26 cellular contexts compared by ENCODE assay signal in the genomic region with DNA sequence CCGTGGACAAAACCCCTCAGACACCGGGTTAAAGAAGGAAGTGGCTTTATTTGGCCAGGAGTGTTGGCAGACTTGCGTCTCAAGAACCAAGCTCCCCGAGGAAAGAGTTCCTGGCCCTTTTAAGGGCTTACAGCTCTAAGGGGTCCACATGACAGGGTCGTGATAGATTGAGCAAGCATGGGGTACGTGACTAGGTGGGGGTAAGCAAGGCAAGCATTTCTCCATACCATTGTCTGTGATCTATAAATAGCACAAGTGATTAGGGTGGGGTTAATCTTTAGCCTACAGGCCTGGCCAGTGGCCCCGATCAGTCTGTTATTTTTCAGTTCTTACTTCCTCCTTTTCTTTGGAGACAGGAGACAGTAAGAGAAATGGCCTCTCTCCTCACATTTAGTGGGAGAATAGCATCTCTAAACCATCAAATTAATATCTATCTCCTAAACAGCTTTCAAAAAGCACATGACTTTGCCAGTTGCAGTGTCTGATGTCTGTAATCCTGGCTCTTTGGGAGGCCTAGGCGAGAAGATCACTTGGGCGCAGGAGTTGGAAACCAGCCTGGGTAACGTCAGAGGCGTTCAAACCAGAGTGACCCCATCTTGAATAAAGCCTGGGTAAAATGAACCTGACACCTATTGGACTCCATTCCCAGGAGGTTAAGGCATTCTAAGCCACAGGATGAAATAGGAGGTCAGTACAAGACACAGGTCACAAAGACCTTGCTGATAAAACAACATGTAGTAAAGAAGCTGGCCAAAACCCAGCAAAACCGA. TPM values are rescaled to one million over a fixed set of nuclear protein-coding genes. Genes with fewer than 3 reads are reported as not detected.
A peak's percentile ranks its signal among the peaks of the same experiment; 100 is the strongest.
DNase-seq lines count a peak whose midpoint lies in the region; ATAC-seq and TF ChIP-seq lines count a peak whose summit lies in the region.
"Had no signal": no experiment of that assay in that cellular context is flagged by ENCODE, and none has a peak within 500 bp of the region (broad histone marks: within the 10 kb centered on the region; RNA-seq: fewer than 3 reads in every experiment).

No MANE protein-coding gene starts in this region.

- in situ Hi-C loops in GM13976 (cut with MboI; ENCODE audit: low sequenced_read_pairs, unreplicated experiment): no loop called here

- ATAC-seq in HG03139 (IDR thresholded peaks at IDR 0.05; ENCODE audit: unreplicated experiment): no peak
- ATAC-seq: activated CD8-positive, alpha-beta memory T cell treated with anti-CD3 and anti-CD28 coated beads, Interleukin-2, amount 10 ng/mL, durations not matched to agents 7 days and 5 days; HCT116; stimulated activated naive B cell treated with anti-CD40 and anti-IgM and Interleukin-4, amounts not matched to agents 10 μg/mL and 1 μg/mL and 100 μg/mL, for 72 hours had no signal

- DNase-seq in HT-29 (ENCODE audit: low spot score) (peak; percentile 48), OCI-M1 (lab: John Stamatoyannopoulos, UW) (peak; percentile 76), glomerular visceral epithelial cell (ENCODE audit: extremely low spot score) (peak; percentile 70), mucosa of gallbladder (ENCODE audit: low spot score) (peak; percentile 70), GM13976 (ENCODE audit: low spot score) (no peak), HPDE6-E6E7 (ENCODE audit: extremely low spot score) (no peak), NCI-H2081 treated with DMSO at 0.1 percent for 48 hours (lab: John Stamatoyannopoulos, UW) (no peak)
- DNase-seq: activated B cell treated with CpG ODN at 0.5 μM for 24 hours; activated CD4-positive, alpha-beta T cell treated with anti-CD3 and anti-CD28 coated beads, Interleukin-2, amount 50 U/mL, for 1 hour; activated CD8-positive, alpha-beta memory T cell treated with anti-CD3 and anti-CD28 coated beads, Interleukin-2, amount 10 ng/mL, durations not matched to agents 7 days and 5 days; activated naive CD4-positive, alpha-beta T cell treated with Interleukin-2 at 50 U/mL for 16 hours; activated T-cell treated with anti-CD3 and anti-CD28 coated beads, Interleukin-2, amount 50 U/mL, for 48 hours; adrenal gland; brain microvascular endothelial cell; DND-41; islet precursor cell; mammary epithelial cell; naive B cell; NCI-H1105 treated with DMSO at 0.1 percent for 48 hours; NCI-H2081; NCI-H345; SK-N-SH; stimulated activated CD4-positive, alpha-beta T cell treated with anti-CD3 and anti-CD28 coated beads, Interleukin-15, amount 100 ng/mL, for 24 hours; stimulated activated naive B cell treated with anti-CD40 and anti-IgM and Interleukin-4, amounts not matched to agents 10 μg/mL and 1 μg/mL and 100 μg/mL, for 72 hours had no signal

- TF ChIP-seq CTCF in GM13976 (IDR thresholded peaks at IDR 0.05; ENCODE audit: borderline replicate concordance, control extremely low read depth, extremely low read depth, insufficient read depth, missing control alignments): no peak

RNA-seq across cellular contexts. Expression of a gene that starts 18.3 kb away (rescaled TPM):
- 64.9 and 68.6 TPM in 2 replicates for total RNA-seq in HT-29 (2014; rRNA removed; shearing (Covaris generic))
- total RNA-seq in mucosa of gallbladder: 67.5 TPM

Comparison
In these comparisons a context has a peak if more than half of its experiments do, and no peak if none do; other contexts are left out.
1. DNase-seq: peak in HT-29 (single experiment), OCI-M1 (single experiment), glomerular visceral epithelial cell (single experiment) and mucosa of gallbladder (single experiment); none in GM13976 (single experiment), HPDE6-E6E7 (single experiment) and NCI-H2081 treated with DMSO at 0.1 percent for 48 hours (single experiment).